ENCODE assay signal across 11 cellular contexts in genomic region chr2:120293123-120293990, GRCh38. TPM values are rescaled to one million over a fixed set of nuclear protein-coding genes. Genes with fewer than 3 reads are reported as not detected.
DNase-seq lines count a peak whose midpoint lies in the region; ATAC-seq and TF ChIP-seq lines count a peak whose summit lies in the region.
"Had no signal": no experiment of that assay in that cellular context is flagged by ENCODE, and none has a peak within 500 bp of the region (broad histone marks: within the 10 kb centered on the region; RNA-seq: fewer than 3 reads in every experiment).

No MANE protein-coding gene starts in this region.

- intact Hi-C loops in left lung (cut with DNase I): no loop called here

- DNase-seq in left lung (no peak), EL (no peak), 8988T (no peak)
- DNase-seq: amygdala, left ventricle myocardium superior, right cardiac atrium had no signal

- H3K4me1 ChIP-seq in left lung: peaks cover 8 to 12% of the 10 kb centered on the region in 2 donors

- H3K27ac ChIP-seq in left lung: peak overlapping the region; percentile 28 to 58

- no peak for TF ChIP-seq CTCF in left lung (IDR thresholded peaks at IDR 0.05)

- H3K36me3 ChIP-seq in left lung: peaks cover 0 to 92% of the 10 kb centered on the region in 2 donors

- H3K4me3 ChIP-seq in left lung: no peak overlapping the region

- peak; percentile 18 for ATAC-seq in GM18520 (IDR thresholded peaks at IDR 0.05; ENCODE audit: unreplicated experiment)
- ATAC-seq in GM21529 (IDR thresholded peaks at IDR 0.05; ENCODE audit: unreplicated experiment): peak; percentile 45
- ATAC-seq in HG03378 (IDR thresholded peaks at IDR 0.05; ENCODE audit: unreplicated experiment): peak; percentile 32
- ATAC-seq in left lung: peak; percentile 44
- ATAC-seq in HG03439 (IDR thresholded peaks at IDR 0.05; ENCODE audit: unreplicated experiment): no peak
- no peak for ATAC-seq in GM19463 (IDR thresholded peaks at IDR 0.05; ENCODE audit: unreplicated experiment)

- no peaks in the 10 kb centered on the region for H3K9me3 ChIP-seq in left lung

- no peaks in the 10 kb centered on the region for H3K27me3 ChIP-seq in left lung

RNA-seq across cellular contexts. Expression of gene RALB, which starts 40.7 kb away (rescaled TPM):
- total RNA-seq in left lung: 10 to 100 TPM; 50.5 to 68.1 TPM

RNA-seq across cellular contexts. Expression of gene INHBB, which starts 52.6 kb away (rescaled TPM):
- 1 to 10 TPM in 1 of 2 donors, under 1 TPM in 1; 0.67 to 2.0 TPM for total RNA-seq in left lung

Comparison
In these comparisons a context has a peak if more than half of its experiments do, and no peak if none do; other contexts are left out.
1. ATAC-seq: peak in GM18520 (single experiment), GM21529 (single experiment), HG03378 (single experiment) and left lung (single experiment); none in HG03439 (single experiment) and GM19463 (single experiment).